13 cellular contexts compared by ENCODE assay signal in genomic region chr21:38354231-38354630, GRCh38.
A peak's percentile ranks its signal among the peaks of the same experiment; 100 is the strongest.
DNase-seq lines count a peak whose midpoint lies in the region; ATAC-seq and TF ChIP-seq lines count a peak whose summit lies in the region.
"Had no signal": no experiment of that assay in that cellular context is flagged by ENCODE, and none has a peak within 500 bp of the region (broad histone marks: within the 10 kb centered on the region; RNA-seq: fewer than 3 reads in every experiment).

No MANE protein-coding gene starts in this region.

- no peak overlapping the region for H3K18ac ChIP-seq in IMR-90 (ENCODE audit: low read depth, low read length)

- H3K14ac ChIP-seq in IMR-90 (replicated peaks; ENCODE audit: low read depth, low read length): no peak overlapping the region

- H3K4me1 ChIP-seq in IMR-90 (ENCODE audit: control insufficient read depth, insufficient read depth, low read length) (peaks cover 14% of the 10 kb centered on the region), lower lobe of right lung (peaks cover 30% of the 10 kb centered on the region), skeletal muscle satellite cell (ENCODE audit: control insufficient read depth, insufficient read depth, low read length) (peaks cover 55% of the 10 kb centered on the region), vagina (no peaks in the 10 kb centered on the region)
- H3K4me1 ChIP-seq: Caco-2, HAP-1 had no signal

- no peak overlapping the region for H2AK9ac ChIP-seq in IMR-90 (replicated peaks; ENCODE audit: low read depth, low read length, poor library complexity)

- TF ChIP-seq CTCF in IMR-90 (conservative IDR thresholded peaks at IDR 0.05; ENCODE audit: low read depth, low read length) (no peak), lower lobe of right lung (IDR thresholded peaks at IDR 0.05) (no peak), vagina (IDR thresholded peaks at IDR 0.05) (no peak)

- H2BK15ac ChIP-seq in IMR-90 (ENCODE audit: low read depth, low read length): no peak overlapping the region

- H4K8ac ChIP-seq in IMR-90 (ENCODE audit: low read depth in 2 of 2, low read length in 2 of 2): no peak overlapping the region

- CTCF ChIA-PET in IMR-90 (lab: Yijun Ruan, JAX): interaction anchor here (2.5 kb wide), 1 partner anchor 184 kb away, joined by 8 read pairs; no protein-coding TSS in a partner anchor

- in situ Hi-C loops in IMR-90 (cut with MboI; ENCODE audit: low sequenced_read_pairs): loop anchor here (5.0 to 25.0 kb wide), 4 partner anchors 142 to 642 kb away; no protein-coding TSS in a partner anchor

- H3K4me3 ChIP-seq in IMR-90 (ENCODE audit: insufficient read depth, low read depth, low read length): no peak overlapping the region
- peak overlapping the region; percentile 35 for H3K4me3 ChIP-seq in lower lobe of right lung
- no peak overlapping the region for H3K4me3 ChIP-seq in skeletal muscle satellite cell (ENCODE audit: low read length)
- H3K4me3 ChIP-seq in vagina: no peak overlapping the region
- H3K4me3 ChIP-seq: HAP-1 had no signal

- POLR2A ChIA-PET in IMR-90 (lab: Charles Lee; ENCODE audit: unreplicated experiment): no interaction called here

- 94% methylated on average over 8 of the region's 10 CpGs; no CpG with 5 or more reads in 1 of the 2 experiments for WGBS in IMR-90 (ENCODE audit: extremely low coverage in 2 of 2, insufficient read length in 1 of 2), 2 experiments

- H3K9me1 ChIP-seq in IMR-90 (ENCODE audit: insufficient read depth, low read length): peaks cover 6% of the 10 kb centered on the region; the same call in 1 of the 2 replicates

- no peak overlapping the region for H2BK5ac ChIP-seq in IMR-90 (ENCODE audit: low read depth, low read length, poor library complexity, severe bottlenecking)

- TF ChIP-seq POLR2A in IMR-90 (IDR thresholded peaks at IDR 0.05; ENCODE audit: low read depth, low read length): no peak
- no peak for TF ChIP-seq POLR2A in vagina (IDR thresholded peaks at IDR 0.05)

- H2AFZ ChIP-seq in IMR-90 (replicated peaks; ENCODE audit: low read length, poor library complexity): no peak overlapping the region

- TF ChIP-seq RAD21 in IMR-90 (IDR thresholded peaks at IDR 0.05; ENCODE audit: low read length): no peak

- peaks cover 0 to 5% of the 10 kb centered on the region in 2 experiments; a peak in 1 of 4 replicates for H3K79me1 ChIP-seq in IMR-90 (ENCODE audit: low read depth in 1 of 2, low read length in 2 of 2)

- H3K27me3 ChIP-seq in IMR-90 (ENCODE audit: control insufficient read depth, insufficient read depth, low read length) (peaks cover 5% of the 10 kb centered on the region; the same call in 1 of the 2 replicates), lower lobe of right lung (ENCODE audit: low read depth) (no peaks in the 10 kb centered on the region), skeletal muscle satellite cell (ENCODE audit: control insufficient read depth, insufficient read depth, low read length) (no peaks in the 10 kb centered on the region), vagina (no peaks in the 10 kb centered on the region)

- H3K9me3 ChIP-seq in IMR-90 (ENCODE audit: control insufficient read depth, insufficient read depth, low read length) (no peaks in the 10 kb centered on the region), lower lobe of right lung (no peaks in the 10 kb centered on the region), skeletal muscle satellite cell (replicated peaks; ENCODE audit: low read length) (no peaks in the 10 kb centered on the region), vagina (no peaks in the 10 kb centered on the region)
- H3K9me3 ChIP-seq: Caco-2, HAP-1 had no signal

- H3K9ac ChIP-seq in IMR-90 (ENCODE audit: low read depth, low read length): no peak overlapping the region
- H3K9ac ChIP-seq in skeletal muscle satellite cell (ENCODE audit: low read depth, low read length): peak overlapping the region; percentile 2

- H3K36me3 ChIP-seq in IMR-90 (ENCODE audit: control insufficient read depth, insufficient read depth, low read length) (no peaks in the 10 kb centered on the region), lower lobe of right lung (no peaks in the 10 kb centered on the region), skeletal muscle satellite cell (ENCODE audit: insufficient read depth, low read length) (no peaks in the 10 kb centered on the region), vagina (no peaks in the 10 kb centered on the region)
- H3K36me3 ChIP-seq: HAP-1 had no signal

- DNase-seq in IMR-90: no peak
- DNase-seq in lower lobe of right lung: no peak
- peak; percentile 67 to 77 for DNase-seq in vagina (ENCODE audit: extremely low spot score in 2 of 2)
- DNase-seq in NCI-H510A (lab: John Stamatoyannopoulos, UW): no peak
- no peak for DNase-seq in stimulated activated CD4-positive, alpha-beta T cell treated with anti-CD3 and anti-CD28 coated beads, Interleukin-4, amount 100 ng/mL, for 4 hours
- DNase-seq: AML-193; Caco-2; CD4-positive, alpha-beta T cell; GF-D8 had no signal

- no peak overlapping the region for H3K56ac ChIP-seq in IMR-90 (ENCODE audit: extremely low read depth, insufficient read depth, low read length)

- no peaks in the 10 kb centered on the region for H4K20me1 ChIP-seq in IMR-90 (ENCODE audit: insufficient read depth, low read length)

- no peak overlapping the region; the same call in 1 of the 2 replicates for H4K91ac ChIP-seq in IMR-90 (ENCODE audit: insufficient read depth, low read depth, low read length)

- H3K23ac ChIP-seq in IMR-90 (ENCODE audit: low read depth, low read length): no peak overlapping the region

- no peak overlapping the region for H3K4me2 ChIP-seq in IMR-90 (ENCODE audit: low read depth, low read length)
- H3K4me2 ChIP-seq in skeletal muscle satellite cell (ENCODE audit: low read length): no peak overlapping the region

- intact Hi-C loops in IMR-90 (cut with micrococcal nuclease) (no loop called here), lower lobe of right lung (cut with DNase I) (loop anchor here (5.0 kb wide), 1 partner anchor 187 kb away; no protein-coding TSS in a partner anchor), vagina (cut with DNase I) (loop anchor here (10.0 kb wide), 2 partner anchors 139 to 199 kb away; no protein-coding TSS in a partner anchor)

- no TSS peak for BruUV-seq in IMR-90 (replicated peaks; lab: Mats Ljungman, UMichigan)

- H2BK120ac ChIP-seq in IMR-90 (ENCODE audit: low read depth, low read length): no peak overlapping the region

- no peak overlapping the region for H3K4ac ChIP-seq in IMR-90 (ENCODE audit: low read depth, low read length)

- H2AK5ac ChIP-seq in IMR-90 (ENCODE audit: low read depth, low read length): peak overlapping the region; percentile 35; the same call in 1 of the 2 replicates

- no peak overlapping the region for H2BK20ac ChIP-seq in IMR-90 (ENCODE audit: low read depth, low read length)

- H3K27ac ChIP-seq in IMR-90 (ENCODE audit: insufficient read depth, low read length) (no peak overlapping the region), lower lobe of right lung (no peak overlapping the region), vagina (no peak overlapping the region)
- H3K27ac ChIP-seq: C4-2B had no signal

- dilution Hi-C loops in IMR-90 (cut with HindIII; ENCODE audit: low sequenced_read_pairs, unreplicated experiment): loop anchor here (25.0 kb wide), 1 partner anchor 142 kb away; no protein-coding TSS in a partner anchor

- H4K5ac ChIP-seq in IMR-90 (ENCODE audit: low read depth, low read length): no peak overlapping the region

- no peak for ATAC-seq in IMR-90 (ENCODE audit: low read depth)
- ATAC-seq in lower lobe of right lung: no peak
- ATAC-seq in GM19463 (IDR thresholded peaks at IDR 0.05; ENCODE audit: unreplicated experiment): no peak

TF ChIP-seq in IMR-90, 13 proteins besides CTCF, POLR2A, EP300 and RAD21:
- TF ChIP-seq USF2 (IDR thresholded peaks at IDR 0.05; ENCODE audit: low read depth, low read length) (no peak), FOS (IDR thresholded peaks at IDR 0.05; ENCODE audit: low read depth, low read length) (no peak), MAFK (IDR thresholded peaks at IDR 0.05; ENCODE audit: low read depth, low read length) (no peak), NFE2L2 (IDR thresholded peaks at IDR 0.05; ENCODE audit: low read depth, low read length) (no peak), CEBPB (IDR thresholded peaks at IDR 0.05; ENCODE audit: low read depth, low read length) (no peak), BHLHE40 (IDR thresholded peaks at IDR 0.05; ENCODE audit: low read depth, low read length) (no peak), CHD1 (IDR thresholded peaks at IDR 0.05; ENCODE audit: low read depth, low read length) (no peak), RCOR1 (IDR thresholded peaks at IDR 0.05; ENCODE audit: insufficient replicate concordance, low read length) (no peak), ELK1 (IDR thresholded peaks at IDR 0.05; ENCODE audit: borderline replicate concordance, low read depth, low read length) (no peak), SMC3 (IDR thresholded peaks at IDR 0.05; ENCODE audit: low read depth, low read length) (no peak), MXI1 (IDR thresholded peaks at IDR 0.05; ENCODE audit: borderline replicate concordance, low read depth, low read length) (no peak), MAZ (IDR thresholded peaks at IDR 0.05; ENCODE audit: borderline replicate concordance, low read depth, low read length) (no peak), RFX5 (IDR thresholded peaks at IDR 0.05; ENCODE audit: low read depth, low read length) (no peak)
TF ChIP-seq in IMR-90: peak in this region for 0.

Comparison
In these comparisons a context has a peak if more than half of its experiments do, and no peak if none do; other contexts are left out.
1. DNase-seq: peak in vagina (2 of 2); none in IMR-90 (single experiment), lower lobe of right lung (single experiment), NCI-H510A (single experiment) and stimulated activated CD4-positive, alpha-beta T cell treated with anti-CD3 and anti-CD28 coated beads, Interleukin-4, amount 100 ng/mL, for 4 hours (0 of 2).